1 cellular context compared by ENCODE assay signal in the genomic region with DNA sequence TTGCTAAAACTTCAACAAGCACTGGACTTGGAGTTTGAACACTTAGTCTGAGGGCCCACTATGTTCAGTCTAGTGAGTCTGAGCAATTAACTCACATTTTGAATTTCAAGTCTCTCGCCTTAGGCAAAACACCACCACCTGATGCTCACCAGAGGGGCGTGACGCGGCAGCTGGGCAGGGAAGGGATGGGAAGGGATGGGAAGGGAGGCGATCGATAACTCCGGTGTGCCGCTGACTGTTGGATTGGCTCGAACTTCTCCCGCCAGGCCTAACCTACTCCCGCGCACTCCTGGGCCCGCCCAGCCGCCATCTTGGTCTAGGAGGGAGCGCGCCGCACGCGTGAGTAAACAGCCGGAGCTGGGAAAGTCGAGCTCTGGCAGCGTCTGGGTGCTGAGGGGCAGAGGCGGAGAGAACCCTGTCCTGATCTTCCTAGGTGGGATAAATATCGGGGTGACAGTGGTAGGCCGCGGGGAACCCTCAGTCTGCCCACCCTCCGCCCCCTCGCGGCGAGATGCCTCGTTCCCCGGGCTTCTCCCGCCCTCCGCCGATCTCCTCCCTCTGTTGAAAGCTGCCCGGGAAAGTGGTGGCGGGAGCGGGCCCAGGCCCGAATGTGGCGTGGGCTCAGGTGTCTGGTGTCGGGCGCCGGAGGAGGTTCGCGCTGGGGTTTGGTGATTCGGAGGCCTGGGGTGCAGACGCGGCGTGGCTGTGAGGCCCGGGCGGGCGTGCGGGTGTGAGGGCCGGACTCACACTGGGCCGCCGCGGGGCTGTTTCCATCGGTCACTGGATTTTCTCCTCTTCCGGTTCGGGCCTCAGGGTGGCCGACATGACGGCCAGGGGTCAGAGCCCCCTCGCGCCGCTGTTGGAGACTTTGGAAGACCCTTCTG.
TF ChIP-seq lines count a peak whose summit lies in the region.

A gene with protein sequence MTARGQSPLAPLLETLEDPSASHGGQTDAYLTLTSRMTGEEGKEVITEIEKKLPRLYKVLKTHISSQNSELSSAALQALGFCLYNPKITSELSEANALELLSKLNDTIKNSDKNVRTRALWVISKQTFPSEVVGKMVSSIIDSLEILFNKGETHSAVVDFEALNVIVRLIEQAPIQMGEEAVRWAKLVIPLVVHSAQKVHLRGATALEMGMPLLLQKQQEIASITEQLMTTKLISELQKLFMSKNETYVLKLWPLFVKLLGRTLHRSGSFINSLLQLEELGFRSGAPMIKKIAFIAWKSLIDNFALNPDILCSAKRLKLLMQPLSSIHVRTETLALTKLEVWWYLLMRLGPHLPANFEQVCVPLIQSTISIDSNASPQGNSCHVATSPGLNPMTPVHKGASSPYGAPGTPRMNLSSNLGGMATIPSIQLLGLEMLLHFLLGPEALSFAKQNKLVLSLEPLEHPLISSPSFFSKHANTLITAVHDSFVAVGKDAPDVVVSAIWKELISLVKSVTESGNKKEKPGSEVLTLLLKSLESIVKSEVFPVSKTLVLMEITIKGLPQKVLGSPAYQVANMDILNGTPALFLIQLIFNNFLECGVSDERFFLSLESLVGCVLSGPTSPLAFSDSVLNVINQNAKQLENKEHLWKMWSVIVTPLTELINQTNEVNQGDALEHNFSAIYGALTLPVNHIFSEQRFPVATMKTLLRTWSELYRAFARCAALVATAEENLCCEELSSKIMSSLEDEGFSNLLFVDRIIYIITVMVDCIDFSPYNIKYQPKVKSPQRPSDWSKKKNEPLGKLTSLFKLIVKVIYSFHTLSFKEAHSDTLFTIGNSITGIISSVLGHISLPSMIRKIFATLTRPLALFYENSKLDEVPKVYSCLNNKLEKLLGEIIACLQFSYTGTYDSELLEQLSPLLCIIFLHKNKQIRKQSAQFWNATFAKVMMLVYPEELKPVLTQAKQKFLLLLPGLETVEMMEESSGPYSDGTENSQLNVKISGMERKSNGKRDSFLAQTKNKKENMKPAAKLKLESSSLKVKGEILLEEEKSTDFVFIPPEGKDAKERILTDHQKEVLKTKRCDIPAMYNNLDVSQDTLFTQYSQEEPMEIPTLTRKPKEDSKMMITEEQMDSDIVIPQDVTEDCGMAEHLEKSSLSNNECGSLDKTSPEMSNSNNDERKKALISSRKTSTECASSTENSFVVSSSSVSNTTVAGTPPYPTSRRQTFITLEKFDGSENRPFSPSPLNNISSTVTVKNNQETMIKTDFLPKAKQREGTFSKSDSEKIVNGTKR (N-terminal part only) (plus strand): TSS at position 302 of the 884 bp plus-strand sequence. CDS start 522 bp downstream, at position 824.

TF ChIP-seq in HepG2, 621 proteins besides CTCF, POLR2A, EP300 and RAD21 (continued from another document and continues in another):
- TF ChIP-seq, protein P1, sequence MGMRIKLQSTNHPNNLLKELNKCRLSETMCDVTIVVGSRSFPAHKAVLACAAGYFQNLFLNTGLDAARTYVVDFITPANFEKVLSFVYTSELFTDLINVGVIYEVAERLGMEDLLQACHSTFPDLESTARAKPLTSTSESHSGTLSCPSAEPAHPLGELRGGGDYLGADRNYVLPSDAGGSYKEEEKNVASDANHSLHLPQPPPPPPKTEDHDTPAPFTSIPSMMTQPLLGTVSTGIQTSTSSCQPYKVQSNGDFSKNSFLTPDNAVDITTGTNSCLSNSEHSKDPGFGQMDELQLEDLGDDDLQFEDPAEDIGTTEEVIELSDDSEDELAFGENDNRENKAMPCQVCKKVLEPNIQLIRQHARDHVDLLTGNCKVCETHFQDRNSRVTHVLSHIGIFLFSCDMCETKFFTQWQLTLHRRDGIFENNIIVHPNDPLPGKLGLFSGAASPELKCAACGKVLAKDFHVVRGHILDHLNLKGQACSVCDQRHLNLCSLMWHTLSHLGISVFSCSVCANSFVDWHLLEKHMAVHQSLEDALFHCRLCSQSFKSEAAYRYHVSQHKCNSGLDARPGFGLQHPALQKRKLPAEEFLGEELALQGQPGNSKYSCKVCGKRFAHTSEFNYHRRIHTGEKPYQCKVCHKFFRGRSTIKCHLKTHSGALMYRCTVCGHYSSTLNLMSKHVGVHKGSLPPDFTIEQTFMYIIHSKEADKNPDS (CRISPR knock-in tag; IDR thresholded peaks at IDR 0.05), result peak; percentile 82; the same call in 1 of the 2 replicates
- peak; percentile 97 for TF ChIP-seq KDM5B (CRISPR knock-in tag; IDR thresholded peaks at IDR 0.05; ENCODE audit: borderline replicate concordance)
- peak; percentile 51; the same call in 1 of the 2 replicates for TF ChIP-seq JUND (CRISPR knock-in tag; IDR thresholded peaks at IDR 0.05)
- TF ChIP-seq ONECUT2 (CRISPR knock-in tag; IDR thresholded peaks at IDR 0.05), result peak; percentile 95
- TF ChIP-seq MATR3 (CRISPR knock-in tag; IDR thresholded peaks at IDR 0.05), result no peak
- TF ChIP-seq LCORL (IDR thresholded peaks at IDR 0.05), result no peak; the same call in 1 of the 2 replicates
- TF ChIP-seq LCORL (CRISPR knock-in tag; IDR thresholded peaks at IDR 0.05), result peak; percentile 56; the same call in 1 of the 2 replicates
- peak; percentile 58; the same call in 1 of the 2 replicates for TF ChIP-seq FOXJ3 (CRISPR knock-in tag; IDR thresholded peaks at IDR 0.05; ENCODE audit: borderline replicate concordance)
- TF ChIP-seq ARNT (IDR thresholded peaks at IDR 0.05), result no peak
- 0 out of 2 replicates have a peak, but pooled peaks have one; percentile 76 for TF ChIP-seq PAX8 (CRISPR knock-in tag; IDR thresholded peaks at IDR 0.05; ENCODE audit: borderline replicate concordance)
- TF ChIP-seq SRSF4 (IDR thresholded peaks at IDR 0.05; ENCODE audit: low read depth, low read length, poor library complexity, severe bottlenecking), result no peak
- TF ChIP-seq ZNF264 (CRISPR knock-in tag; IDR thresholded peaks at IDR 0.05), result peak; percentile 22; the same call in 1 of the 2 replicates
- TF ChIP-seq, protein P2, sequence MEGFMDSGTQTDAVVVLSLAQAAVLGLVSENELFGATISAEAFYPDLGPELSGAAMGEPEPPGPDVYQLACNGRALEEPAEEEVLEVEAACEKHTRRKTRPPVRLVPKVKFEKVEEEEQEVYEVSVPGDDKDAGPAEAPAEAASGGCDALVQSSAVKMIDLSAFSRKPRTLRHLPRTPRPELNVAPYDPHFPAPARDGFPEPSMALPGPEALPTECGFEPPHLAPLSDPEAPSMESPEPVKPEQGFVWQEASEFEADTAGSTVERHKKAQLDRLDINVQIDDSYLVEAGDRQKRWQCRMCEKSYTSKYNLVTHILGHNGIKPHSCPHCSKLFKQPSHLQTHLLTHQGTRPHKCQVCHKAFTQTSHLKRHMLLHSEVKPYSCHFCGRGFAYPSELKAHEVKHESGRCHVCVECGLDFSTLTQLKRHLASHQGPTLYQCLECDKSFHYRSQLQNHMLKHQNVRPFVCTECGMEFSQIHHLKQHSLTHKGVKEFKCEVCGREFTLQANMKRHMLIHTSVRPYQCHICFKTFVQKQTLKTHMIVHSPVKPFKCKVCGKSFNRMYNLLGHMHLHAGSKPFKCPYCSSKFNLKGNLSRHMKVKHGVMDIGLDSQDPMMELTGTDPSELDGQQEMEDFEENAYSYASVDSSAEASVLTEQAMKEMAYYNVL (CRISPR knock-in tag; IDR thresholded peaks at IDR 0.05; ENCODE audit: borderline replicate concordance), result no peak; the same call in 1 of the 2 replicates
- peak; percentile 75 for TF ChIP-seq CCAR2 (optimal IDR thresholded peaks at IDR 0.05; ENCODE audit: low read depth, low read length)
- TF ChIP-seq MYC (CRISPR knock-in tag; IDR thresholded peaks at IDR 0.05; ENCODE audit: borderline replicate concordance), result peak; percentile 97
- peak; percentile 82 for TF ChIP-seq ZC3H13 (CRISPR knock-in tag; IDR thresholded peaks at IDR 0.05)
- TF ChIP-seq, protein P3, sequence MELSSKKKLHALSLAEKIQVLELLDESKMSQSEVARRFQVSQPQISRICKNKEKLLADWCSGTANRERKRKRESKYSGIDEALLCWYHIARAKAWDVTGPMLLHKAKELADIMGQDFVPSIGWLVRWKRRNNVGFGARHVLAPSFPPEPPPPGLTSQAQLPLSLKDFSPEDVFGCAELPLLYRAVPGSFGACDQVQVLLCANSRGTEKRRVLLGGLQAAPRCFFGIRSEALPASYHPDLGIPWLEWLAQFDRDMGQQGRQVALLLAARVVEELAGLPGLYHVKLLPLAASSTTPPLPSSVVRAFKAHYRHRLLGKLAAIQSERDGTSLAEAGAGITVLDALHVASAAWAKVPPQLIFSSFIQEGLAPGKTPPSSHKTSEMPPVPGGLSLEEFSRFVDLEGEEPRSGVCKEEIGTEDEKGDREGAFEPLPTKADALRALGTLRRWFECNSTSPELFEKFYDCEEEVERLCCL (CRISPR knock-in tag; IDR thresholded peaks at IDR 0.05; ENCODE audit: borderline replicate concordance), result 0 out of 2 replicates have a peak, but pooled peaks have one; percentile 55
- no peak for TF ChIP-seq ARID2 (CRISPR knock-in tag; IDR thresholded peaks at IDR 0.05; ENCODE audit: borderline replicate concordance)
- peak; percentile 74 for TF ChIP-seq ETV6 (CRISPR knock-in tag; conservative IDR thresholded peaks at IDR 0.05)
- no peak; the same call in 1 of the 2 replicates for TF ChIP-seq ZNF777 (CRISPR knock-in tag; IDR thresholded peaks at IDR 0.05)
- peak; percentile 95 for TF ChIP-seq ZNF605 (CRISPR knock-in tag; IDR thresholded peaks at IDR 0.05)
- TF ChIP-seq, protein P4, sequence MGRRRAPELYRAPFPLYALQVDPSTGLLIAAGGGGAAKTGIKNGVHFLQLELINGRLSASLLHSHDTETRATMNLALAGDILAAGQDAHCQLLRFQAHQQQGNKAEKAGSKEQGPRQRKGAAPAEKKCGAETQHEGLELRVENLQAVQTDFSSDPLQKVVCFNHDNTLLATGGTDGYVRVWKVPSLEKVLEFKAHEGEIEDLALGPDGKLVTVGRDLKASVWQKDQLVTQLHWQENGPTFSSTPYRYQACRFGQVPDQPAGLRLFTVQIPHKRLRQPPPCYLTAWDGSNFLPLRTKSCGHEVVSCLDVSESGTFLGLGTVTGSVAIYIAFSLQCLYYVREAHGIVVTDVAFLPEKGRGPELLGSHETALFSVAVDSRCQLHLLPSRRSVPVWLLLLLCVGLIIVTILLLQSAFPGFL (CRISPR knock-in tag; IDR thresholded peaks at IDR 0.05), result no peak
- TF ChIP-seq KDM1A (CRISPR knock-in tag; IDR thresholded peaks at IDR 0.05), result no peak; the same call in 1 of the 2 replicates
- TF ChIP-seq, protein P5, sequence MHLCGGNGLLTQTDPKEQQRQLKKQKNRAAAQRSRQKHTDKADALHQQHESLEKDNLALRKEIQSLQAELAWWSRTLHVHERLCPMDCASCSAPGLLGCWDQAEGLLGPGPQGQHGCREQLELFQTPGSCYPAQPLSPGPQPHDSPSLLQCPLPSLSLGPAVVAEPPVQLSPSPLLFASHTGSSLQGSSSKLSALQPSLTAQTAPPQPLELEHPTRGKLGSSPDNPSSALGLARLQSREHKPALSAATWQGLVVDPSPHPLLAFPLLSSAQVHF (CRISPR knock-in tag; IDR thresholded peaks at IDR 0.05), result peak; percentile 63; the same call in 1 of the 2 replicates
- no peak for TF ChIP-seq GABPA (IDR thresholded peaks at IDR 0.05; ENCODE audit: low read depth, low read length)
- peak; percentile 61 for TF ChIP-seq GABPA (CRISPR knock-in tag; IDR thresholded peaks at IDR 0.05; ENCODE audit: low read depth)
- no peak for TF ChIP-seq ATAD3A (CRISPR knock-in tag; IDR thresholded peaks at IDR 0.05)
- peak; percentile 99 for TF ChIP-seq SPEN (CRISPR knock-in tag; IDR thresholded peaks at IDR 0.05; ENCODE audit: low read depth)
- TF ChIP-seq ZNF235 (CRISPR knock-in tag; IDR thresholded peaks at IDR 0.05; ENCODE audit: borderline replicate concordance), result no peak
- peak; percentile 79 for TF ChIP-seq ZNF33B (CRISPR knock-in tag; IDR thresholded peaks at IDR 0.05)
- TF ChIP-seq, protein P6, sequence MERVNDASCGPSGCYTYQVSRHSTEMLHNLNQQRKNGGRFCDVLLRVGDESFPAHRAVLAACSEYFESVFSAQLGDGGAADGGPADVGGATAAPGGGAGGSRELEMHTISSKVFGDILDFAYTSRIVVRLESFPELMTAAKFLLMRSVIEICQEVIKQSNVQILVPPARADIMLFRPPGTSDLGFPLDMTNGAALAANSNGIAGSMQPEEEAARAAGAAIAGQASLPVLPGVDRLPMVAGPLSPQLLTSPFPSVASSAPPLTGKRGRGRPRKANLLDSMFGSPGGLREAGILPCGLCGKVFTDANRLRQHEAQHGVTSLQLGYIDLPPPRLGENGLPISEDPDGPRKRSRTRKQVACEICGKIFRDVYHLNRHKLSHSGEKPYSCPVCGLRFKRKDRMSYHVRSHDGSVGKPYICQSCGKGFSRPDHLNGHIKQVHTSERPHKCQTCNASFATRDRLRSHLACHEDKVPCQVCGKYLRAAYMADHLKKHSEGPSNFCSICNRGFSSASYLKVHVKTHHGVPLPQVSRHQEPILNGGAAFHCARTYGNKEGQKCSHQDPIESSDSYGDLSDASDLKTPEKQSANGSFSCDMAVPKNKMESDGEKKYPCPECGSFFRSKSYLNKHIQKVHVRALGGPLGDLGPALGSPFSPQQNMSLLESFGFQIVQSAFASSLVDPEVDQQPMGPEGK (CRISPR knock-in tag; IDR thresholded peaks at IDR 0.05), result peak; percentile 65
- TF ChIP-seq ZNF12 (CRISPR knock-in tag; IDR thresholded peaks at IDR 0.05), result peak; percentile 64
- TF ChIP-seq, protein P7, sequence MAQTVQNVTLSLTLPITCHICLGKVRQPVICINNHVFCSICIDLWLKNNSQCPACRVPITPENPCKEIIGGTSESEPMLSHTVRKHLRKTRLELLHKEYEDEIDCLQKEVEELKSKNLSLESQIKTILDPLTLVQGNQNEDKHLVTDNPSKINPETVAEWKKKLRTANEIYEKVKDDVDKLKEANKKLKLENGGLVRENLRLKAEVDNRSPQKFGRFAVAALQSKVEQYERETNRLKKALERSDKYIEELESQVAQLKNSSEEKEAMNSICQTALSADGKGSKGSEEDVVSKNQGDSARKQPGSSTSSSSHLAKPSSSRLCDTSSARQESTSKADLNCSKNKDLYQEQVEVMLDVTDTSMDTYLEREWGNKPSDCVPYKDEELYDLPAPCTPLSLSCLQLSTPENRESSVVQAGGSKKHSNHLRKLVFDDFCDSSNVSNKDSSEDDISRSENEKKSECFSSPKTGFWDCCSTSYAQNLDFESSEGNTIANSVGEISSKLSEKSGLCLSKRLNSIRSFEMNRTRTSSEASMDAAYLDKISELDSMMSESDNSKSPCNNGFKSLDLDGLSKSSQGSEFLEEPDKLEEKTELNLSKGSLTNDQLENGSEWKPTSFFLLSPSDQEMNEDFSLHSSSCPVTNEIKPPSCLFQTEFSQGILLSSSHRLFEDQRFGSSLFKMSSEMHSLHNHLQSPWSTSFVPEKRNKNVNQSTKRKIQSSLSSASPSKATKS (CRISPR knock-in tag; IDR thresholded peaks at IDR 0.05), result no peak
- peak; percentile 82 for TF ChIP-seq HNRNPLL (IDR thresholded peaks at IDR 0.05; ENCODE audit: low read depth, low read length, poor library complexity, severe bottlenecking)
- TF ChIP-seq PRMT3 (CRISPR knock-in tag; IDR thresholded peaks at IDR 0.05; ENCODE audit: borderline replicate concordance, low read depth), result peak; percentile 58; the same call in 1 of the 2 replicates
- TF ChIP-seq TCF12 (IDR thresholded peaks at IDR 0.05), result no peak
- 0 out of 2 replicates have a peak, but pooled peaks have one; percentile 80 for TF ChIP-seq TCF12 (CRISPR knock-in tag; IDR thresholded peaks at IDR 0.05)
- TF ChIP-seq, protein P8, sequence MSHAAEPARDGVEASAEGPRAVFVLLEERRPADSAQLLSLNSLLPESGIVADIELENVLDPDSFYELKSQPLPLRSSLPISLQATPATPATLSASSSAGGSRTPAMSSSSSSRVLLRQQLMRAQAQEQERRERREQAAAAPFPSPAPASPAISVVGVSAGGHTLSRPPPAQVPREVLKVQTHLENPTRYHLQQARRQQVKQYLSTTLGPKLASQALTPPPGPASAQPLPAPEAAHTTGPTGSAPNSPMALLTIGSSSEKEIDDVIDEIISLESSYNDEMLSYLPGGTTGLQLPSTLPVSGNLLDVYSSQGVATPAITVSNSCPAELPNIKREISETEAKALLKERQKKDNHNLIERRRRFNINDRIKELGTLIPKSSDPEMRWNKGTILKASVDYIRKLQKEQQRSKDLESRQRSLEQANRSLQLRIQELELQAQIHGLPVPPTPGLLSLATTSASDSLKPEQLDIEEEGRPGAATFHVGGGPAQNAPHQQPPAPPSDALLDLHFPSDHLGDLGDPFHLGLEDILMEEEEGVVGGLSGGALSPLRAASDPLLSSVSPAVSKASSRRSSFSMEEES (CRISPR knock-in tag; IDR thresholded peaks at IDR 0.05), result 0 out of 2 replicates have a peak, but pooled peaks have one; percentile 69
- peak; percentile 90 for TF ChIP-seq POLR2G (IDR thresholded peaks at IDR 0.05; ENCODE audit: low read depth, low read length)
